In genomic region chr7:42175834-42176745, GRCh38 we compare ENCODE assay signal across 20 cellular contexts.
DNase-seq lines count a peak whose midpoint lies in the region; ATAC-seq and TF ChIP-seq lines count a peak whose summit lies in the region.
"Had no signal": no experiment of that assay in that cellular context is flagged by ENCODE, and none has a peak within 500 bp of the region (broad histone marks: within the 10 kb centered on the region; RNA-seq: fewer than 3 reads in every experiment).

No MANE protein-coding gene starts in this region.

- WGBS in body of pancreas, 2 donors = 87 to 89% methylated on average over 4 of the region's 4 CpGs

- H3K36me3 ChIP-seq in muscle layer of colon (ENCODE audit: insufficient read depth, low read length) = peaks cover 7% of the 10 kb centered on the region
- H3K36me3 ChIP-seq in mucosa of descending colon (ENCODE audit: low read depth) = no peaks in the 10 kb centered on the region
- H3K36me3 ChIP-seq in body of pancreas (replicated peaks in 1 of 2; ENCODE audit: insufficient read depth in 1 of 2, low read depth in 2 of 2) = no peaks in the 10 kb centered on the region
- H3K36me3 ChIP-seq: heart left ventricle, pancreas had no signal

- H3K9me3 ChIP-seq in muscle layer of colon (ENCODE audit: low read length) (no peaks in the 10 kb centered on the region), mucosa of descending colon (no peaks in the 10 kb centered on the region), body of pancreas (no peaks in the 10 kb centered on the region)
- H3K9me3 ChIP-seq: heart left ventricle, pancreas had no signal

- peak; percentile 29 for DNase-seq in AG08395 (ENCODE audit: low spot score)
- peak; percentile 85 for DNase-seq in M059J (ENCODE audit: low read depth)
- no peak for DNase-seq in NCI-H748 (lab: John Stamatoyannopoulos, UW; ENCODE audit: unreplicated experiment)
- DNase-seq in D341Med (ENCODE audit: low spot score) = no peak
- DNase-seq in mucosa of descending colon = no peak
- no peak for DNase-seq in body of pancreas
- DNase-seq: 8988T; activated CD4-positive, alpha-beta T cell treated with anti-CD3 and anti-CD28 coated beads for 1 hour; activated CD8-positive, alpha-beta memory T cell treated with anti-CD3 and anti-CD28 coated beads, Interleukin-2, amount 10 ng/mL, durations not matched to agents 7 days and 5 days; activated effector memory CD4-positive, alpha-beta T cell treated with anti-CD3 and anti-CD28 coated beads, Interleukin-2, amount 50 U/mL, for 16 hours; effector CD4-positive, alpha-beta T cell; H7; heart left ventricle; NCI-H146; pancreas; T-helper 9 cell had no signal

- no peak overlapping the region for H3K9ac ChIP-seq in muscle layer of colon (ENCODE audit: low read length)
- H3K9ac ChIP-seq: BLaER1 treated with 17β-estradiol and CSF1 and Interleukin-3, amounts not matched to agents 10 nM and 100 nM had no signal

- TF ChIP-seq CTCF in mucosa of descending colon (IDR thresholded peaks at IDR 0.05) = no peak
- TF ChIP-seq CTCF in body of pancreas (IDR thresholded peaks at IDR 0.05) = no peak

- no peak for ATAC-seq in mucosa of descending colon
- no peak for ATAC-seq in body of pancreas
- ATAC-seq: activated CD8-positive, alpha-beta memory T cell treated with anti-CD3 and anti-CD28 coated beads, Interleukin-2, amount 10 ng/mL, durations not matched to agents 7 days and 5 days; GM12878; pancreas had no signal

- intact Hi-C loops in mucosa of descending colon (cut with DNase I, micrococcal nuclease) = no loop called here
- intact Hi-C loops in body of pancreas (cut with DNase I) = no loop called here

- H3K4me3 ChIP-seq in muscle layer of colon (ENCODE audit: low read depth in 1 of 2, low read length in 2 of 2) (peak overlapping the region in 1 of 2 donors; percentile 7), mucosa of descending colon (no peak overlapping the region), body of pancreas (no peak overlapping the region)
- H3K4me3 ChIP-seq: BLaER1 treated with 17β-estradiol and CSF1 and Interleukin-3, amounts not matched to agents 10 nM and 100 nM; GM12878; heart left ventricle; pancreas had no signal

- H3K27me3 ChIP-seq in muscle layer of colon (ENCODE audit: control insufficient read depth in 1 of 2, insufficient read depth in 2 of 2, low read length in 2 of 2) (no peaks in the 10 kb centered on the region), body of pancreas (no peaks in the 10 kb centered on the region)
- H3K27me3 ChIP-seq: BLaER1 treated with 17β-estradiol and CSF1 and Interleukin-3, amounts not matched to agents 10 nM and 100 nM; heart left ventricle; pancreas had no signal

- H3K4me1 ChIP-seq in muscle layer of colon (ENCODE audit: insufficient read depth, low read length) = peaks cover 36% of the 10 kb centered on the region
- no peaks in the 10 kb centered on the region for H3K4me1 ChIP-seq in mucosa of descending colon (ENCODE audit: low read depth)
- no peaks in the 10 kb centered on the region for H3K4me1 ChIP-seq in body of pancreas
- H3K4me1 ChIP-seq: BLaER1 treated with 17β-estradiol and CSF1 and Interleukin-3, amounts not matched to agents 10 nM and 100 nM; pancreas had no signal

- TF ChIP-seq POLR2A in body of pancreas (IDR thresholded peaks at IDR 0.05) = no peak

- H3K27ac ChIP-seq in cingulate gyrus (ENCODE audit: low read depth, low read length) = peak overlapping the region; percentile 2
- H3K27ac ChIP-seq in muscle layer of colon (ENCODE audit: low read depth, low read length) = peak overlapping the region; percentile 21
- no peak overlapping the region for H3K27ac ChIP-seq in body of pancreas
- H3K27ac ChIP-seq: BLaER1 treated with 17β-estradiol and CSF1 and Interleukin-3, amounts not matched to agents 10 nM and 100 nM; pancreas had no signal

Comparison
In these comparisons a context has a peak if more than half of its experiments do, and no peak if none do; other contexts are left out.
1. DNase-seq: peak in AG08395 (single experiment) and M059J (single experiment); none in NCI-H748 (single experiment), D341Med (single experiment), mucosa of descending colon (0 of 3) and body of pancreas (0 of 4).
2. H3K27ac ChIP-seq: peak in cingulate gyrus (single experiment) and muscle layer of colon (single experiment); none in body of pancreas (0 of 4).